ENCODE assay signal across 9 cellular contexts in genomic region chr20:4519530-4519929, GRCh38.
A peak's percentile ranks its signal among the peaks of the same experiment; 100 is the strongest.
DNase-seq lines count a peak whose midpoint lies in the region; ATAC-seq, FAIRE-seq and TF ChIP-seq lines count a peak whose summit lies in the region.
"Had no signal": no experiment of that assay in that cellular context is flagged by ENCODE, and none has a peak within 500 bp of the region (broad histone marks: within the 10 kb centered on the region; RNA-seq: fewer than 3 reads in every experiment).

No MANE protein-coding gene starts in this region.

- no peak overlapping the region for H2AFZ ChIP-seq in HepG2 (ENCODE audit: low read length)

- DNase-seq in Caco-2 (peak in 1 of 2 experiments; percentile 15), HFF-Myc (ENCODE audit: extremely low read depth, low read depth) (no peak), HepG2 (ENCODE audit: low spot score) (no peak), SW480 (ENCODE audit: low spot score) (no peak), NCI-H2107 treated with DMSO at 0.1 percent for 48 hours (lab: John Stamatoyannopoulos, UW; ENCODE audit: unreplicated experiment) (no peak)
- peak; percentile 28 for DNase-seq in activated CD8-positive, alpha-beta T cell treated with anti-CD3 and anti-CD28 coated beads, Interleukin-2, amount 10 ng/mL, durations not matched to agents 7 days and 5 days
- DNase-seq: ovary had no signal

- BruUV-seq in Caco-2 (replicated peaks; lab: Mats Ljungman, UMichigan) (no TSS peak), HepG2 (replicated peaks; lab: Mats Ljungman, UMichigan) (no TSS peak)

- POLR2A ChIA-PET in Caco-2 (lab: Charles Lee) (no interaction called here), HepG2 (lab: Yijun Ruan, JAX) (no interaction called here)
- POLR2A ChIA-PET in activated CD8-positive, alpha-beta T cell treated with anti-CD3 and anti-CD28 coated beads, Interleukin-2, amount 10 ng/mL, durations not matched to agents 7 days and 5 days (lab: Charles Lee), result no interaction called here

- FAIRE-seq in HepG2 (lab: Jason Lieb, UNC), result no peak

- 0 out of 2 replicates have a peak, but pooled peaks have one; percentile 15 for TF ChIP-seq RAD21 in HepG2 (CRISPR knock-in tag; IDR thresholded peaks at IDR 0.05)

- no peak overlapping the region for H3K4me2 ChIP-seq in HepG2 (ENCODE audit: low read depth, low read length)

- H3K4me1 ChIP-seq in Caco-2, result no peaks in the 10 kb centered on the region
- H3K4me1 ChIP-seq in HepG2 (ENCODE audit: insufficient read depth, low read length), result no peaks in the 10 kb centered on the region

- no peak overlapping the region for H3K4me3 Mint-ChIP-seq in Caco-2 (ENCODE audit: unreplicated experiment)
- no peak overlapping the region for H3K4me3 Mint-ChIP-seq in activated CD8-positive, alpha-beta T cell treated with anti-CD3 and anti-CD28 coated beads, Interleukin-2, amount 10 ng/mL, durations not matched to agents 7 days and 5 days

- peak; percentile 28 to 58 for TF ChIP-seq CTCF in Caco-2 (IDR thresholded peaks at IDR 0.05; ENCODE audit: insufficient read depth in 1 of 2, low read depth in 1 of 2, low read length in 1 of 2, severe bottlenecking in 1 of 2, unreplicated experiment in 1 of 2)
- TF ChIP-seq CTCF in HFF-Myc (IDR thresholded peaks at IDR 0.05; ENCODE audit: low read depth, low read length, missing control alignments), result peak; percentile 51
- TF ChIP-seq CTCF in HepG2 (CRISPR knock-in tag; IDR thresholded peaks at IDR 0.05), result peak; percentile 56

- H3K4me3 ChIP-seq in Caco-2 (ENCODE audit: low read depth, low read length) (no peak overlapping the region), HFF-Myc (replicated peaks; ENCODE audit: low read depth, low read length) (no peak overlapping the region), HepG2 (replicated peaks in 1 of 3; ENCODE audit: insufficient read depth in 1 of 3, low read depth in 2 of 3, low read length in 3 of 3) (no peak overlapping the region)
- H3K4me3 ChIP-seq: ovary had no signal

- H3K27me3 ChIP-seq in Caco-2 (replicated peaks; ENCODE audit: control insufficient read depth, insufficient read depth, low read length) (no peaks in the 10 kb centered on the region), HepG2 (ENCODE audit: control insufficient read depth in 1 of 2, insufficient read depth in 2 of 2, low read length in 2 of 2) (0 out of 5 replicates have a peak, but pooled peaks cover 0 to 2% of the 10 kb centered on the region in 2 experiments)
- H3K27me3 ChIP-seq: ovary had no signal

- TF ChIP-seq EP300 in HepG2 (IDR thresholded peaks at IDR 0.05; ENCODE audit: low read depth in 2 of 2, low read length in 2 of 2), result no peak
- no peak for TF ChIP-seq EP300 in HepG2 (CRISPR knock-in tag; IDR thresholded peaks at IDR 0.05; ENCODE audit: borderline replicate concordance)

- no peaks in the 10 kb centered on the region for H3K36me3 Mint-ChIP-seq in Caco-2 (ENCODE audit: insufficient read depth, unreplicated experiment)
- no peaks in the 10 kb centered on the region for H3K36me3 Mint-ChIP-seq in activated CD8-positive, alpha-beta T cell treated with anti-CD3 and anti-CD28 coated beads, Interleukin-2, amount 10 ng/mL, durations not matched to agents 7 days and 5 days (ENCODE audit: low read depth)

- no peak overlapping the region for H3K27ac Mint-ChIP-seq in Caco-2 (ENCODE audit: unreplicated experiment)
- H3K27ac Mint-ChIP-seq in activated CD8-positive, alpha-beta T cell treated with anti-CD3 and anti-CD28 coated beads, Interleukin-2, amount 10 ng/mL, durations not matched to agents 7 days and 5 days, result no peak overlapping the region

- H4K20me1 ChIP-seq in HepG2 (ENCODE audit: insufficient read depth, low read length), result no peaks in the 10 kb centered on the region

- WGBS in HepG2 (ENCODE audit: low lambda C conversion rate), result 0% methylated on average over 2 of the region's 2 CpGs

- no peak for TF ChIP-seq POLR2A in HepG2 (IDR thresholded peaks at IDR 0.05; ENCODE audit: insufficient read depth in 1 of 2, low read depth in 2 of 2, low read length in 2 of 2)

- no peaks in the 10 kb centered on the region for H3K79me2 ChIP-seq in HepG2 (ENCODE audit: insufficient read depth, low read length)

- intact Hi-C loops in Caco-2 (cut with micrococcal nuclease; ENCODE audit: unreplicated experiment), result no loop called here
- intact Hi-C loops in HepG2 (cut with micrococcal nuclease; ENCODE audit: unreplicated experiment), result no loop called here

- no peaks in the 10 kb centered on the region for H3K36me3 ChIP-seq in Caco-2 (ENCODE audit: control insufficient read depth, insufficient read depth, low read length)
- H3K36me3 ChIP-seq in HepG2 (replicated peaks in 1 of 2; ENCODE audit: control insufficient read depth in 1 of 2, insufficient read depth in 2 of 2, low read length in 2 of 2), result no peaks in the 10 kb centered on the region
- H3K36me3 ChIP-seq: ovary had no signal

- peak; percentile 53 for ATAC-seq in activated CD8-positive, alpha-beta T cell treated with anti-CD3 and anti-CD28 coated beads, Interleukin-2, amount 10 ng/mL, durations not matched to agents 7 days and 5 days
- ATAC-seq in HepG2 (peak; percentile 57; the same call in 2 of the 3 replicates), HG03175 (IDR thresholded peaks at IDR 0.05; ENCODE audit: unreplicated experiment) (no peak), GM19463 (IDR thresholded peaks at IDR 0.05; ENCODE audit: unreplicated experiment) (no peak)

- H3K9ac ChIP-seq in HepG2 (ENCODE audit: insufficient read depth, low read depth, low read length), result no peak overlapping the region

- H3K27me3 Mint-ChIP-seq in Caco-2 (ENCODE audit: insufficient read depth, unreplicated experiment), result peaks cover 3% of the 10 kb centered on the region
- H3K27me3 Mint-ChIP-seq in activated CD8-positive, alpha-beta T cell treated with anti-CD3 and anti-CD28 coated beads, Interleukin-2, amount 10 ng/mL, durations not matched to agents 7 days and 5 days (ENCODE audit: low read depth), result peaks cover 5% of the 10 kb centered on the region

- H3K27ac ChIP-seq in HepG2 (ENCODE audit: extremely low read length, insufficient read depth, low read length), result no peak overlapping the region
- H3K27ac ChIP-seq: ovary had no signal

- in situ Hi-C loops in HepG2 (cut with HindIII; ENCODE audit: extremely low pct_ligation_motif_present, low pct_unique_long_range_greater_than_20kb), result no loop called here

- CTCF ChIA-PET in Caco-2 (lab: Charles Lee) (no interaction called here), HepG2 (lab: Yijun Ruan, JAX; ENCODE audit: low intra/inter-chr PET ratio, low total read pairs) (no interaction called here)
- CTCF ChIA-PET in activated CD8-positive, alpha-beta T cell treated with anti-CD3 and anti-CD28 coated beads, Interleukin-2, amount 10 ng/mL, durations not matched to agents 7 days and 5 days (lab: Charles Lee), result no interaction called here

- no peaks in the 10 kb centered on the region for H3K4me1 Mint-ChIP-seq in Caco-2 (ENCODE audit: low read depth, unreplicated experiment)
- H3K4me1 Mint-ChIP-seq in activated CD8-positive, alpha-beta T cell treated with anti-CD3 and anti-CD28 coated beads, Interleukin-2, amount 10 ng/mL, durations not matched to agents 7 days and 5 days (ENCODE audit: low read depth), result no peaks in the 10 kb centered on the region

- peaks cover 10% of the 10 kb centered on the region for H3K9me3 Mint-ChIP-seq in Caco-2 (ENCODE audit: unreplicated experiment)
- no peaks in the 10 kb centered on the region for H3K9me3 Mint-ChIP-seq in activated CD8-positive, alpha-beta T cell treated with anti-CD3 and anti-CD28 coated beads, Interleukin-2, amount 10 ng/mL, durations not matched to agents 7 days and 5 days (ENCODE audit: insufficient read depth)

- H3K9me3 ChIP-seq in Caco-2 (no peaks in the 10 kb centered on the region; the same call in 1 of the 2 replicates), HepG2 (ENCODE audit: low read length) (no peaks in the 10 kb centered on the region)
- H3K9me3 ChIP-seq: ovary had no signal

TF ChIP-seq in HepG2, 621 proteins besides CTCF, POLR2A, EP300 and RAD21:
- TF ChIP-seq ARNT (IDR thresholded peaks at IDR 0.05) (no peak), THAP8 (CRISPR knock-in tag; IDR thresholded peaks at IDR 0.05; ENCODE audit: borderline replicate concordance) (no peak), ZBTB25 (CRISPR knock-in tag; IDR thresholded peaks at IDR 0.05) (no peak), ZNF782 (CRISPR knock-in tag; IDR thresholded peaks at IDR 0.05; ENCODE audit: borderline replicate concordance) (no peak), ZNF501 (CRISPR knock-in tag; IDR thresholded peaks at IDR 0.05) (no peak), STAG1 (CRISPR knock-in tag; IDR thresholded peaks at IDR 0.05) (peak; percentile 54)
- TF ChIP-seq, protein P1, sequence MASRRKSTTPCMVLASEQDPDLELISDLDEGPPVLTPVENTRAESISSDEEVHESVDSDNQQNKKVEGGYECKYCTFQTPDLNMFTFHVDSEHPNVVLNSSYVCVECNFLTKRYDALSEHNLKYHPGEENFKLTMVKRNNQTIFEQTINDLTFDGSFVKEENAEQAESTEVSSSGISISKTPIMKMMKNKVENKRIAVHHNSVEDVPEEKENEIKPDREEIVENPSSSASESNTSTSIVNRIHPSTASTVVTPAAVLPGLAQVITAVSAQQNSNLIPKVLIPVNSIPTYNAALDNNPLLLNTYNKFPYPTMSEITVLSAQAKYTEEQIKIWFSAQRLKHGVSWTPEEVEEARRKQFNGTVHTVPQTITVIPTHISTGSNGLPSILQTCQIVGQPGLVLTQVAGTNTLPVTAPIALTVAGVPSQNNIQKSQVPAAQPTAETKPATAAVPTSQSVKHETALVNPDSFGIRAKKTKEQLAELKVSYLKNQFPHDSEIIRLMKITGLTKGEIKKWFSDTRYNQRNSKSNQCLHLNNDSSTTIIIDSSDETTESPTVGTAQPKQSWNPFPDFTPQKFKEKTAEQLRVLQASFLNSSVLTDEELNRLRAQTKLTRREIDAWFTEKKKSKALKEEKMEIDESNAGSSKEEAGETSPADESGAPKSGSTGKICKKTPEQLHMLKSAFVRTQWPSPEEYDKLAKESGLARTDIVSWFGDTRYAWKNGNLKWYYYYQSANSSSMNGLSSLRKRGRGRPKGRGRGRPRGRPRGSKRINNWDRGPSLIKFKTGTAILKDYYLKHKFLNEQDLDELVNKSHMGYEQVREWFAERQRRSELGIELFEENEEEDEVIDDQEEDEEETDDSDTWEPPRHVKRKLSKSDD (CRISPR knock-in tag; IDR thresholded peaks at IDR 0.05; ENCODE audit: low read depth), result no peak

Comparison
In these comparisons a context has a peak if more than half of its experiments do, and no peak if none do; other contexts are left out.
1. ATAC-seq: peak in activated CD8-positive, alpha-beta T cell treated with anti-CD3 and anti-CD28 coated beads, Interleukin-2, amount 10 ng/mL, durations not matched to agents 7 days and 5 days (single experiment) and HepG2 (single experiment); none in HG03175 (single experiment) and GM19463 (single experiment).
2. Peak in every context shown above with its lines, with median percentiles within 50 percentile points of each other: CTCF ChIP-seq.